In genomic region chr1:148862590-148862989, GRCh38 we compare ENCODE assay signal across 8 cellular contexts. TPM values are rescaled to one million over a fixed set of nuclear protein-coding genes. Genes with fewer than 3 reads are reported as not detected.
DNase-seq lines count a peak whose midpoint lies in the region; ATAC-seq and TF ChIP-seq lines count a peak whose summit lies in the region.
"Not testable (repeated sequence)": the region's sequence is repeated elsewhere in the genome, so short reads cannot be mapped to it uniquely, and the experiment has no call there.

No MANE protein-coding gene starts in this region.

- DNase-seq in Right ventricle myocardium superior; left lobe of liver (ENCODE audit: low spot score); left lung; right lobe of liver; lower lobe of right lung; naive thymus-derived CD4-positive, alpha-beta T cell; sciatic nerve (ENCODE audit: low spot score); upper lobe of right lung: not testable (repeated sequence)

- not testable (repeated sequence) for TF ChIP-seq CTCF in left lung (IDR thresholded peaks at IDR 0.05); right lobe of liver (IDR thresholded peaks at IDR 0.05); lower lobe of right lung (IDR thresholded peaks at IDR 0.05); upper lobe of right lung (IDR thresholded peaks at IDR 0.05)

- not testable (repeated sequence) for H3K4me1 ChIP-seq in left lung; right lobe of liver; lower lobe of right lung; naive thymus-derived CD4-positive, alpha-beta T cell (ENCODE audit: control insufficient read depth in 2 of 2, insufficient read depth in 2 of 2, low read length in 2 of 2); upper lobe of right lung

- H3K27me3 ChIP-seq in left lung; right lobe of liver; lower lobe of right lung (ENCODE audit: low read depth); naive thymus-derived CD4-positive, alpha-beta T cell (ENCODE audit: control insufficient read depth in 2 of 2, insufficient read depth in 2 of 2, low read length in 2 of 2); upper lobe of right lung: not testable (repeated sequence)

- H3K9me3 Mint-ChIP-seq in naive thymus-derived CD4-positive, alpha-beta T cell: not testable (repeated sequence)

- not testable (repeated sequence) for H3K4me1 Mint-ChIP-seq in naive thymus-derived CD4-positive, alpha-beta T cell

- intact Hi-C loops in Right ventricle myocardium superior (cut with DNase I); left lung (cut with DNase I); right lobe of liver (cut with DNase I); lower lobe of right lung (cut with DNase I); naive thymus-derived CD4-positive, alpha-beta T cell (cut with micrococcal nuclease); sciatic nerve (cut with DNase I); upper lobe of right lung (cut with DNase I): not testable (repeated sequence)

- ATAC-seq in Right ventricle myocardium superior (ENCODE audit: poor library complexity): peak; percentile 48
- ATAC-seq in left lobe of liver: peak; percentile 81
- peak; percentile 54 for ATAC-seq in left lung
- ATAC-seq in right lobe of liver: peak; percentile 36 to 67 (median 56)
- ATAC-seq in lower lobe of right lung: peak; percentile 29 to 49
- peak; percentile 54 for ATAC-seq in naive thymus-derived CD4-positive, alpha-beta T cell
- ATAC-seq in sciatic nerve: peak; percentile 41
- peak; percentile 80 for ATAC-seq in upper lobe of right lung

- POLR2A ChIA-PET in naive thymus-derived CD4-positive, alpha-beta T cell (lab: Charles Lee): not testable (repeated sequence)

- TF ChIP-seq POLR2A in right lobe of liver (IDR thresholded peaks at IDR 0.05): not testable (repeated sequence)

- H3K27me3 Mint-ChIP-seq in naive thymus-derived CD4-positive, alpha-beta T cell: not testable (repeated sequence)

- not testable (repeated sequence) for H3K36me3 ChIP-seq in left lung; right lobe of liver; lower lobe of right lung; naive thymus-derived CD4-positive, alpha-beta T cell (ENCODE audit: control insufficient read depth in 2 of 3, insufficient read depth in 3 of 3, low read length in 3 of 3); upper lobe of right lung

- not testable (repeated sequence) for H3K4me3 Mint-ChIP-seq in naive thymus-derived CD4-positive, alpha-beta T cell

- not testable (repeated sequence) for H3K9me3 ChIP-seq in left lung; right lobe of liver; lower lobe of right lung; naive thymus-derived CD4-positive, alpha-beta T cell (ENCODE audit: control insufficient read depth in 2 of 3, low read length in 3 of 3); upper lobe of right lung

- H3K27ac ChIP-seq in left lung; right lobe of liver; lower lobe of right lung; naive thymus-derived CD4-positive, alpha-beta T cell (ENCODE audit: low read depth, low read length); upper lobe of right lung: not testable (repeated sequence)

- H3K4me3 ChIP-seq in left lung; right lobe of liver; lower lobe of right lung; naive thymus-derived CD4-positive, alpha-beta T cell (ENCODE audit: low read length); upper lobe of right lung: not testable (repeated sequence)

- H3K36me3 Mint-ChIP-seq in naive thymus-derived CD4-positive, alpha-beta T cell: not testable (repeated sequence)

- WGBS in right lobe of liver (ENCODE audit: insufficient coverage, low coverage, low lambda C conversion rate, missing lambda C conversion rate): no CpG with 5 or more reads among the region's 3 CpGs

- CTCF ChIA-PET in naive thymus-derived CD4-positive, alpha-beta T cell (lab: Charles Lee): not testable (repeated sequence)

- H3K27ac Mint-ChIP-seq in naive thymus-derived CD4-positive, alpha-beta T cell: not testable (repeated sequence)

RNA-seq across cellular contexts. Expression of gene PDE4DIP, which starts 18.4 kb away (rescaled TPM):
- total RNA-seq in Right ventricle myocardium superior (1,574 TPM), left lobe of liver (138 TPM), left lung (100 to 1,000 TPM; 132 to 139 TPM), right lobe of liver (100 to 1,000 TPM in 1 of 6 experiments, 10 to 100 TPM in 5; 36.3 to 129 (median 57.9) TPM), lower lobe of right lung (153 TPM), sciatic nerve (121 TPM), upper lobe of right lung (163 TPM)
- total RNA-seq in naive thymus-derived CD4-positive, alpha-beta T cell: 10 to 100 TPM; 37.0 to 73.9 (median 44.6) TPM
- 10 to 100 TPM; 14.5 to 29.0 TPM for polyA plus RNA-seq in naive thymus-derived CD4-positive, alpha-beta T cell
